In genomic region chr18:3265564-3266033, GRCh38 we compare ENCODE assay signal across 5 cellular contexts.
TF ChIP-seq lines count a peak whose summit lies in the region.

No MANE protein-coding gene starts in this region.

TF ChIP-seq in A549, 52 proteins besides CTCF, POLR2A, EP300 and RAD21:
- TF ChIP-seq KDM5A (IDR thresholded peaks at IDR 0.05) = no peak
- no peak for TF ChIP-seq RARB (CRISPR knock-in tag; IDR thresholded peaks at IDR 0.05)
- no peak for TF ChIP-seq SMC3 (IDR thresholded peaks at IDR 0.05)
- no peak for TF ChIP-seq TP53 (CRISPR knock-in tag; IDR thresholded peaks at IDR 0.05)
- peak; percentile 49 for TF ChIP-seq REST (IDR thresholded peaks at IDR 0.05)
TF ChIP-seq in A549: peak in this region for 1.

TF ChIP-seq in HEK293T, 16 proteins besides CTCF, POLR2A, EP300 and RAD21:
- TF ChIP-seq BHLHE40 (IDR thresholded peaks at IDR 0.05; ENCODE audit: borderline replicate concordance) (no peak), TARDBP (IDR thresholded peaks at IDR 0.05) (no peak), L3MBTL2 (conservative IDR thresholded peaks at IDR 0.05) (no peak), FOXK2 (IDR thresholded peaks at IDR 0.05) (no peak), PKNOX1 (IDR thresholded peaks at IDR 0.05) (peak; percentile 30; the same call in 1 of the 2 replicates), ZNF384 (IDR thresholded peaks at IDR 0.05) (no peak)

TF ChIP-seq in GM12878, 131 proteins besides CTCF, POLR2A, EP300 and RAD21 (continues in another document):
- TF ChIP-seq POU2F2 (IDR thresholded peaks at IDR 0.05; ENCODE audit: borderline replicate concordance, low read depth, low read length) (peak; percentile 65; the same call in 1 of the 3 replicates), JUND (IDR thresholded peaks at IDR 0.05; ENCODE audit: low read depth, low read length) (no peak), CUX1 (IDR thresholded peaks at IDR 0.05; ENCODE audit: insufficient replicate concordance, low read depth, low read length) (no peak), ZBTB40 (IDR thresholded peaks at IDR 0.05; ENCODE audit: borderline replicate concordance) (no peak)

TF ChIP-seq in HepG2, 621 proteins besides CTCF, POLR2A, EP300 and RAD21 (continues in another document):
- no peak for TF ChIP-seq CHD4 (IDR thresholded peaks at IDR 0.05; ENCODE audit: borderline replicate concordance, low read length)
- TF ChIP-seq MTA1 (CRISPR knock-in tag; IDR thresholded peaks at IDR 0.05; ENCODE audit: borderline replicate concordance) = no peak
- no peak for TF ChIP-seq KDM3A (CRISPR knock-in tag; IDR thresholded peaks at IDR 0.05; ENCODE audit: low read depth)
- TF ChIP-seq REST (IDR thresholded peaks at IDR 0.05; ENCODE audit: borderline replicate concordance in 1 of 2, low read depth in 1 of 2, low read length in 2 of 2) = peak; percentile 9 to 89; a peak in 3 of 4 replicates
- no peak for TF ChIP-seq FOSL1 (CRISPR knock-in tag; IDR thresholded peaks at IDR 0.05; ENCODE audit: borderline replicate concordance)
- TF ChIP-seq ZNF784 (CRISPR knock-in tag; IDR thresholded peaks at IDR 0.05; ENCODE audit: borderline replicate concordance) = no peak
- no peak for TF ChIP-seq PCBP1 (IDR thresholded peaks at IDR 0.05; ENCODE audit: borderline replicate concordance, low read depth, low read length)
- no peak for TF ChIP-seq ZNF740 (CRISPR knock-in tag; IDR thresholded peaks at IDR 0.05)
- no peak for TF ChIP-seq ZBTB43 (CRISPR knock-in tag; conservative IDR thresholded peaks at IDR 0.05)
- TF ChIP-seq RBAK (CRISPR knock-in tag; IDR thresholded peaks at IDR 0.05) = no peak
- no peak for TF ChIP-seq RBM39 (IDR thresholded peaks at IDR 0.05; ENCODE audit: low read depth, low read length, poor library complexity, severe bottlenecking)
- TF ChIP-seq STAT6 (CRISPR knock-in tag; IDR thresholded peaks at IDR 0.05; ENCODE audit: borderline replicate concordance) = no peak
- no peak for TF ChIP-seq ATF5 (CRISPR knock-in tag; IDR thresholded peaks at IDR 0.05; ENCODE audit: low read depth)
- TF ChIP-seq DR1 (CRISPR knock-in tag; IDR thresholded peaks at IDR 0.05) = no peak
- no peak for TF ChIP-seq HMGA1 (CRISPR knock-in tag; conservative IDR thresholded peaks at IDR 0.05)
- TF ChIP-seq BHLHE40 (IDR thresholded peaks at IDR 0.05; ENCODE audit: low read length) = no peak

TF ChIP-seq in WTC11, 78 proteins besides CTCF, POLR2A, EP300 and RAD21:
- TF ChIP-seq GABPB1 (CRISPR knock-in tag; IDR thresholded peaks at IDR 0.05) (no peak), ZNF512 (CRISPR knock-in tag; IDR thresholded peaks at IDR 0.05; ENCODE audit: borderline replicate concordance) (no peak), RELA (CRISPR knock-in tag; IDR thresholded peaks at IDR 0.05; ENCODE audit: borderline replicate concordance) (no peak), CDX4 (CRISPR knock-in tag; IDR thresholded peaks at IDR 0.05; ENCODE audit: borderline replicate concordance) (no peak), ZNF425 (CRISPR knock-in tag; conservative IDR thresholded peaks at IDR 0.05) (no peak)
TF ChIP-seq in WTC11: peak in this region for 0.
